In the genomic region with DNA sequence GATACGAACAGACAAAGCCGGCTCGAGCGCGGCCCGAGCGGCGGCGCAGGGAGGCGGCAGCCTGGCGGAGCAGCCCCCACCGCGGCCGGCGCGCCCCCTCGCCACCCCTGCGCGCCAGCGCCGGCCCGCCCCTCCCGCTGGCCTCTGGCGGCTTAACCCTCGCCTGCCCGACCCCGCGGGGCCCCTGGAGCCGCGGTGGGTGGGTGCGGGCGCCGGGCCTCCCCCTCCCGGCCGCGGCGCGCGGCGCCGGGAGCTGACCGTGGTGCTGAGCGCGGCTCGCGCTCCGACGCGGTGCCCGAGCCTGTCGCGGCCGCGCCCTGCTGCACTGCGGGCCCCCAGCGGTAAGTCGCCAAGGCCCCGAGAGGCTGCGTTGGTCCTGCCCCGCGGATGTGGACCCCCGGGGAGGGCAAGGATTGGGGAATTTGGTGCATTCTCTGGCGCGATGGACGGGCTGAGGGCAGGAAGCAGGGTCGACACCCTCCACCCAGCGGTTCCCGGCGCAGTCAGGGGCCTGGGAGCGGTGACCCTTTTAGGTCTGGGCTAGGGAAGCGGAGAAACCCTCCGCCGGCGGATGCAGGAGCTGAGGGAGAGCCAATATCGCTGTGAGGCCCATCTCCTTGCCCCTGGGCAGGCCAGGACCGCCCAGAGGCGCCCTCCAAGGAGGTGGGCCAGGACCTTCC, we compare ENCODE assay signal across 1 cellular context.
TF ChIP-seq lines count a peak whose summit lies in the region.

No MANE protein-coding gene starts in this region.

TF ChIP-seq in HepG2, 621 proteins besides CTCF, POLR2A, EP300 and RAD21 (continued from another document and continues in another):
- TF ChIP-seq, protein P1, sequence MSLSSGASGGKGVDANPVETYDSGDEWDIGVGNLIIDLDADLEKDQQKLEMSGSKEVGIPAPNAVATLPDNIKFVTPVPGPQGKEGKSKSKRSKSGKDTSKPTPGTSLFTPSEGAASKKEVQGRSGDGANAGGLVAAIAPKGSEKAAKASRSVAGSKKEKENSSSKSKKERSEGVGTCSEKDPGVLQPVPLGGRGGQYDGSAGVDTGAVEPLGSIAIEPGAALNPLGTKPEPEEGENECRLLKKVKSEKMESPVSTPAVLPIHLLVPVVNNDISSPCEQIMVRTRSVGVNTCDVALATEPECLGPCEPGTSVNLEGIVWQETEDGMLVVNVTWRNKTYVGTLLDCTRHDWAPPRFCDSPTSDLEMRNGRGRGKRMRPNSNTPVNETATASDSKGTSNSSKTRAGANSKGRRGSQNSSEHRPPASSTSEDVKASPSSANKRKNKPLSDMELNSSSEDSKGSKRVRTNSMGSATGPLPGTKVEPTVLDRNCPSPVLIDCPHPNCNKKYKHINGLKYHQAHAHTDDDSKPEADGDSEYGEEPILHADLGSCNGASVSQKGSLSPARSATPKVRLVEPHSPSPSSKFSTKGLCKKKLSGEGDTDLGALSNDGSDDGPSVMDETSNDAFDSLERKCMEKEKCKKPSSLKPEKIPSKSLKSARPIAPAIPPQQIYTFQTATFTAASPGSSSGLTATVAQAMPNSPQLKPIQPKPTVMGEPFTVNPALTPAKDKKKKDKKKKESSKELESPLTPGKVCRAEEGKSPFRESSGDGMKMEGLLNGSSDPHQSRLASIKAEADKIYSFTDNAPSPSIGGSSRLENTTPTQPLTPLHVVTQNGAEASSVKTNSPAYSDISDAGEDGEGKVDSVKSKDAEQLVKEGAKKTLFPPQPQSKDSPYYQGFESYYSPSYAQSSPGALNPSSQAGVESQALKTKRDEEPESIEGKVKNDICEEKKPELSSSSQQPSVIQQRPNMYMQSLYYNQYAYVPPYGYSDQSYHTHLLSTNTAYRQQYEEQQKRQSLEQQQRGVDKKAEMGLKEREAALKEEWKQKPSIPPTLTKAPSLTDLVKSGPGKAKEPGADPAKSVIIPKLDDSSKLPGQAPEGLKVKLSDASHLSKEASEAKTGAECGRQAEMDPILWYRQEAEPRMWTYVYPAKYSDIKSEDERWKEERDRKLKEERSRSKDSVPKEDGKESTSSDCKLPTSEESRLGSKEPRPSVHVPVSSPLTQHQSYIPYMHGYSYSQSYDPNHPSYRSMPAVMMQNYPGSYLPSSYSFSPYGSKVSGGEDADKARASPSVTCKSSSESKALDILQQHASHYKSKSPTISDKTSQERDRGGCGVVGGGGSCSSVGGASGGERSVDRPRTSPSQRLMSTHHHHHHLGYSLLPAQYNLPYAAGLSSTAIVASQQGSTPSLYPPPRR (CRISPR knock-in tag; IDR thresholded peaks at IDR 0.05; ENCODE audit: borderline replicate concordance), result no peak
- TF ChIP-seq KLF13 (CRISPR knock-in tag; IDR thresholded peaks at IDR 0.05), result no peak
- TF ChIP-seq, protein P2, sequence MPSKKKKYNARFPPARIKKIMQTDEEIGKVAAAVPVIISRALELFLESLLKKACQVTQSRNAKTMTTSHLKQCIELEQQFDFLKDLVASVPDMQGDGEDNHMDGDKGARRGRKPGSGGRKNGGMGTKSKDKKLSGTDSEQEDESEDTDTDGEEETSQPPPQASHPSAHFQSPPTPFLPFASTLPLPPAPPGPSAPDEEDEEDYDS (CRISPR knock-in tag; IDR thresholded peaks at IDR 0.05), result no peak
- no peak for TF ChIP-seq AFF4 (CRISPR knock-in tag; IDR thresholded peaks at IDR 0.05)
- no peak for TF ChIP-seq MIER3 (CRISPR knock-in tag; IDR thresholded peaks at IDR 0.05; ENCODE audit: borderline replicate concordance)
- no peak for TF ChIP-seq MIXL1 (CRISPR knock-in tag; IDR thresholded peaks at IDR 0.05)
- TF ChIP-seq PHF20 (CRISPR knock-in tag; IDR thresholded peaks at IDR 0.05), result no peak
- TF ChIP-seq ZNF547 (CRISPR knock-in tag; IDR thresholded peaks at IDR 0.05), result no peak
- no peak for TF ChIP-seq ZNF598 (CRISPR knock-in tag; IDR thresholded peaks at IDR 0.05; ENCODE audit: borderline replicate concordance)
- TF ChIP-seq ZFP1 (CRISPR knock-in tag; IDR thresholded peaks at IDR 0.05), result no peak
- 0 out of 2 replicates have a peak, but pooled peaks have one; percentile 48 for TF ChIP-seq ZNF749 (CRISPR knock-in tag; IDR thresholded peaks at IDR 0.05; ENCODE audit: borderline replicate concordance)
- no peak for TF ChIP-seq STAG1 (CRISPR knock-in tag; IDR thresholded peaks at IDR 0.05)
- TF ChIP-seq MED1 (CRISPR knock-in tag; IDR thresholded peaks at IDR 0.05), result no peak
- TF ChIP-seq ZSCAN9 (CRISPR knock-in tag; IDR thresholded peaks at IDR 0.05; ENCODE audit: borderline replicate concordance), result no peak
- no peak for TF ChIP-seq ZNF383 (CRISPR knock-in tag; IDR thresholded peaks at IDR 0.05; ENCODE audit: borderline replicate concordance)
- TF ChIP-seq SMAD3 (CRISPR knock-in tag; IDR thresholded peaks at IDR 0.05), result no peak
- no peak for TF ChIP-seq TFDP2 (CRISPR knock-in tag; IDR thresholded peaks at IDR 0.05)
- TF ChIP-seq MXI1 (IDR thresholded peaks at IDR 0.05; ENCODE audit: borderline replicate concordance, low read depth, low read length), result no peak
- no peak for TF ChIP-seq SALL2 (CRISPR knock-in tag; IDR thresholded peaks at IDR 0.05)
- TF ChIP-seq GTF3A (CRISPR knock-in tag; conservative IDR thresholded peaks at IDR 0.05), result no peak
- TF ChIP-seq DNMT1 (CRISPR knock-in tag; IDR thresholded peaks at IDR 0.05), result no peak
- TF ChIP-seq MEIS1 (CRISPR knock-in tag; IDR thresholded peaks at IDR 0.05; ENCODE audit: borderline replicate concordance), result no peak
- TF ChIP-seq, protein P3, sequence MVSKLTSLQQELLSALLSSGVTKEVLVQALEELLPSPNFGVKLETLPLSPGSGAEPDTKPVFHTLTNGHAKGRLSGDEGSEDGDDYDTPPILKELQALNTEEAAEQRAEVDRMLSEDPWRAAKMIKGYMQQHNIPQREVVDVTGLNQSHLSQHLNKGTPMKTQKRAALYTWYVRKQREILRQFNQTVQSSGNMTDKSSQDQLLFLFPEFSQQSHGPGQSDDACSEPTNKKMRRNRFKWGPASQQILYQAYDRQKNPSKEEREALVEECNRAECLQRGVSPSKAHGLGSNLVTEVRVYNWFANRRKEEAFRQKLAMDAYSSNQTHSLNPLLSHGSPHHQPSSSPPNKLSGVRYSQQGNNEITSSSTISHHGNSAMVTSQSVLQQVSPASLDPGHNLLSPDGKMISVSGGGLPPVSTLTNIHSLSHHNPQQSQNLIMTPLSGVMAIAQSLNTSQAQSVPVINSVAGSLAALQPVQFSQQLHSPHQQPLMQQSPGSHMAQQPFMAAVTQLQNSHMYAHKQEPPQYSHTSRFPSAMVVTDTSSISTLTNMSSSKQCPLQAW (CRISPR knock-in tag; IDR thresholded peaks at IDR 0.05), result no peak
- peak; percentile 84; the same call in 1 of the 2 replicates for TF ChIP-seq ZFYVE20 (CRISPR knock-in tag; IDR thresholded peaks at IDR 0.05; ENCODE audit: borderline replicate concordance, low read depth)
- TF ChIP-seq, protein P4, sequence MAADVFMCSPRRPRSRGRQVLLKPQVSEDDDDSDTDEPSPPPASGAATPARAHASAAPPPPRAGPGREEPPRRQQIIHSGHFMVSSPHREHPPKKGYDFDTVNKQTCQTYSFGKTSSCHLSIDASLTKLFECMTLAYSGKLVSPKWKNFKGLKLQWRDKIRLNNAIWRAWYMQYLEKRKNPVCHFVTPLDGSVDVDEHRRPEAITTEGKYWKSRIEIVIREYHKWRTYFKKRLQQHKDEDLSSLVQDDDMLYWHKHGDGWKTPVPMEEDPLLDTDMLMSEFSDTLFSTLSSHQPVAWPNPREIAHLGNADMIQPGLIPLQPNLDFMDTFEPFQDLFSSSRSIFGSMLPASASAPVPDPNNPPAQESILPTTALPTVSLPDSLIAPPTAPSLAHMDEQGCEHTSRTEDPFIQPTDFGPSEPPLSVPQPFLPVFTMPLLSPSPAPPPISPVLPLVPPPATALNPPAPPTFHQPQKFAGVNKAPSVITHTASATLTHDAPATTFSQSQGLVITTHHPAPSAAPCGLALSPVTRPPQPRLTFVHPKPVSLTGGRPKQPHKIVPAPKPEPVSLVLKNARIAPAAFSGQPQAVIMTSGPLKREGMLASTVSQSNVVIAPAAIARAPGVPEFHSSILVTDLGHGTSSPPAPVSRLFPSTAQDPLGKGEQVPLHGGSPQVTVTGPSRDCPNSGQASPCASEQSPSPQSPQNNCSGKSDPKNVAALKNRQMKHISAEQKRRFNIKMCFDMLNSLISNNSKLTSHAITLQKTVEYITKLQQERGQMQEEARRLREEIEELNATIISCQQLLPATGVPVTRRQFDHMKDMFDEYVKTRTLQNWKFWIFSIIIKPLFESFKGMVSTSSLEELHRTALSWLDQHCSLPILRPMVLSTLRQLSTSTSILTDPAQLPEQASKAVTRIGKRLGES (CRISPR knock-in tag; IDR thresholded peaks at IDR 0.05; ENCODE audit: borderline replicate concordance), result no peak
- TF ChIP-seq BRD4 (CRISPR knock-in tag; IDR thresholded peaks at IDR 0.05), result no peak
- TF ChIP-seq CBX2 (IDR thresholded peaks at IDR 0.05; ENCODE audit: low read depth, low read length), result no peak
- no peak for TF ChIP-seq CBX2 (CRISPR knock-in tag; IDR thresholded peaks at IDR 0.05; ENCODE audit: low read depth)
- no peak for TF ChIP-seq MXD4 (CRISPR knock-in tag; IDR thresholded peaks at IDR 0.05)
- no peak for TF ChIP-seq FOXK1 (CRISPR knock-in tag; IDR thresholded peaks at IDR 0.05; ENCODE audit: borderline replicate concordance, low read depth)
- no peak for TF ChIP-seq ZNF660 (CRISPR knock-in tag; IDR thresholded peaks at IDR 0.05; ENCODE audit: borderline replicate concordance, low read depth)
- TF ChIP-seq HOXA3 (CRISPR knock-in tag; IDR thresholded peaks at IDR 0.05), result no peak
- TF ChIP-seq FOXC1 (CRISPR knock-in tag; IDR thresholded peaks at IDR 0.05; ENCODE audit: borderline replicate concordance), result no peak
- TF ChIP-seq UBTF (CRISPR knock-in tag; IDR thresholded peaks at IDR 0.05), result peak; percentile 20; the same call in 1 of the 2 replicates
- no peak for TF ChIP-seq ELK4 (CRISPR knock-in tag; IDR thresholded peaks at IDR 0.05; ENCODE audit: borderline replicate concordance)
- 0 out of 2 replicates have a peak, but pooled peaks have one; percentile 19 for TF ChIP-seq ELF3 (CRISPR knock-in tag; IDR thresholded peaks at IDR 0.05)
- 0 out of 2 replicates have a peak, but pooled peaks have one; percentile 26 for TF ChIP-seq ZMYM4 (CRISPR knock-in tag; IDR thresholded peaks at IDR 0.05)
- no peak for TF ChIP-seq CREM (IDR thresholded peaks at IDR 0.05)
- no peak for TF ChIP-seq CREM (CRISPR knock-in tag; IDR thresholded peaks at IDR 0.05)
- TF ChIP-seq ARHGAP35 (CRISPR knock-in tag; IDR thresholded peaks at IDR 0.05; ENCODE audit: borderline replicate concordance), result no peak
- no peak for TF ChIP-seq ZNF615 (CRISPR knock-in tag; IDR thresholded peaks at IDR 0.05; ENCODE audit: borderline replicate concordance)
- no peak for TF ChIP-seq CHD4 (IDR thresholded peaks at IDR 0.05; ENCODE audit: borderline replicate concordance, low read length)
